ENCODE assay signal across 14 cellular contexts in the genomic region with DNA sequence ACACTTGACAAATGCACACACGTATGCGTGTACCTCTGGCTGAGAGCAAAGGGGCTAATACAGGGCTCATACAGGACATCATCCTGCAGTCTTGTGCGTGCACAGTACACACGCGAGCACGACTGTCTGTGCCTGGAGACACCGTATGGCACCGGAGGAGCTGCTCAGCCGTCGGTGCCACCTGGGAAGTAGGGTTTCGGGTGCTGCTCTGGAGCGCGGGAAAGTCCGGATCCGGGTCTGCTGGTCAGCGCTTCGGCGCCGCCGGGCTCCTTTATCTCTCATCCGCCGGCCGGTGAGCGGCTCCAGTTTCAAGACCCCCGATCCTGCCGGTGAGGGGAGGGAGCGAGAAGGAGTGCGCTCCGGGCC. TPM values are rescaled to one million over a fixed set of nuclear protein-coding genes. Genes with fewer than 3 reads are reported as not detected.
DNase-seq lines count a peak whose midpoint lies in the region; ATAC-seq and TF ChIP-seq lines count a peak whose summit lies in the region.
"Had no signal": no experiment of that assay in that cellular context is flagged by ENCODE, and none has a peak within 500 bp of the region (broad histone marks: within the 10 kb centered on the region; RNA-seq: fewer than 3 reads in every experiment).

No MANE protein-coding gene starts in this region.

- peak overlapping the region; percentile 58; the same call in 1 of the 2 replicates for H3K9ac ChIP-seq in ES-I3 (ENCODE audit: low read depth, low read length)

- no peak overlapping the region for H3K27ac Mint-ChIP-seq in CD4-positive, alpha-beta T cell
- no peak overlapping the region for H3K27ac Mint-ChIP-seq in naive thymus-derived CD8-positive, alpha-beta T cell
- H3K27ac Mint-ChIP-seq in osteocyte (ENCODE audit: unreplicated experiment) = no peak overlapping the region

- POLR2A ChIA-PET in CD4-positive, alpha-beta T cell (lab: Charles Lee) = no interaction called here
- POLR2A ChIA-PET in naive thymus-derived CD8-positive, alpha-beta T cell (lab: Charles Lee) = interaction anchor here (0.9 to 1.5 kb wide), 2 partner anchors 10 to 343 kb away, joined by 3 to 5 read pairs; partner anchors contain the start of genes CEP70, FOXL2 and FOXL2NB

- DNase-seq in CD4-positive, alpha-beta T cell = no peak
- peak; percentile 58 for DNase-seq in ecto neural progenitor cell (ENCODE audit: low spot score)
- DNase-seq in naive thymus-derived CD8-positive, alpha-beta T cell = peak in 1 of 10 donors; percentile 19
- DNase-seq in NCI-H1105 (lab: John Stamatoyannopoulos, UW) = no peak
- DNase-seq in NCI-H2227 treated with DMSO at 0.1 percent for 48 hours (lab: John Stamatoyannopoulos, UW) = no peak
- DNase-seq in osteocyte (ENCODE audit: extremely low spot score, unreplicated experiment) = no peak
- DNase-seq: activated CD4-positive, alpha-beta T cell treated with anti-CD3 and anti-CD28 coated beads, Interleukin-2, amount 50 U/mL, for 1 hour; kidney; NCI-H446 treated with DMSO at 0.1 percent for 48 hours had no signal

- no peak for TF ChIP-seq CTCF in CD4-positive, alpha-beta T cell (IDR thresholded peaks at IDR 0.05)
- TF ChIP-seq CTCF in osteocyte (IDR thresholded peaks at IDR 0.05) = no peak

- no peaks in the 10 kb centered on the region for H3K36me3 ChIP-seq in ES-I3 (ENCODE audit: insufficient read depth, low read length)
- H3K36me3 ChIP-seq: gastroesophageal sphincter had no signal

- peaks cover 99% of the 10 kb centered on the region for H3K27me3 Mint-ChIP-seq in CD4-positive, alpha-beta T cell
- H3K27me3 Mint-ChIP-seq in naive thymus-derived CD8-positive, alpha-beta T cell = peaks cover 51 to 93% (median 75%) of the 10 kb centered on the region in 5 donors
- H3K27me3 Mint-ChIP-seq in osteocyte (ENCODE audit: unreplicated experiment) = peaks cover 91% of the 10 kb centered on the region

- peaks cover 90% of the 10 kb centered on the region for H3K27me3 ChIP-seq in CD4-positive, alpha-beta T cell (ENCODE audit: control insufficient read depth, insufficient read depth, low read length)

- no peaks in the 10 kb centered on the region for H3K9me3 Mint-ChIP-seq in CD4-positive, alpha-beta T cell
- no peaks in the 10 kb centered on the region for H3K9me3 Mint-ChIP-seq in naive thymus-derived CD8-positive, alpha-beta T cell
- H3K9me3 Mint-ChIP-seq in osteocyte (ENCODE audit: unreplicated experiment) = no peaks in the 10 kb centered on the region

- H3K36me3 Mint-ChIP-seq in CD4-positive, alpha-beta T cell (ENCODE audit: low read depth) = no peaks in the 10 kb centered on the region
- H3K36me3 Mint-ChIP-seq in naive thymus-derived CD8-positive, alpha-beta T cell = peaks cover 0 to 2% (median 0%) of the 10 kb centered on the region in 3 donors
- H3K36me3 Mint-ChIP-seq in osteocyte (ENCODE audit: unreplicated experiment) = no peaks in the 10 kb centered on the region

- CTCF ChIA-PET in CD4-positive, alpha-beta T cell (lab: Charles Lee) = interaction anchor here (1.8 to 2.4 kb wide), 3 partner anchors 7 to 22 kb away, joined by 5 to 17 read pairs (median 6); no protein-coding TSS in a partner anchor

- H3K4me1 Mint-ChIP-seq in CD4-positive, alpha-beta T cell (ENCODE audit: low read depth) = peaks cover 40% of the 10 kb centered on the region
- H3K4me1 Mint-ChIP-seq in naive thymus-derived CD8-positive, alpha-beta T cell = peaks cover 20 to 40% (median 35%) of the 10 kb centered on the region in 4 donors
- H3K4me1 Mint-ChIP-seq in osteocyte (ENCODE audit: unreplicated experiment) = peaks cover 27% of the 10 kb centered on the region

- no peaks in the 10 kb centered on the region for H3K9me3 ChIP-seq in CD4-positive, alpha-beta T cell (ENCODE audit: control insufficient read depth, low read length)
- H3K9me3 ChIP-seq in ES-I3 (ENCODE audit: control insufficient read depth, insufficient read depth, low read length) = no peaks in the 10 kb centered on the region
- H3K9me3 ChIP-seq: gastroesophageal sphincter had no signal

- peak overlapping the region; percentile 8 for H3K4me3 Mint-ChIP-seq in CD4-positive, alpha-beta T cell
- H3K4me3 Mint-ChIP-seq in naive thymus-derived CD8-positive, alpha-beta T cell = peak overlapping the region; percentile 1 to 87 (median 64)
- no peak overlapping the region for H3K4me3 Mint-ChIP-seq in osteocyte (ENCODE audit: unreplicated experiment)

- no peak overlapping the region for H3K27ac ChIP-seq in CD4-positive, alpha-beta T cell (ENCODE audit: low read depth, low read length)
- H3K27ac ChIP-seq: gastroesophageal sphincter had no signal

- peak; percentile 20 for ATAC-seq in CD4-positive, alpha-beta T cell (ENCODE audit: poor library complexity)
- peak; percentile 33 to 38 for ATAC-seq in naive thymus-derived CD8-positive, alpha-beta T cell
- ATAC-seq in HG03045 (IDR thresholded peaks at IDR 0.05; ENCODE audit: unreplicated experiment) = no peak
- ATAC-seq: gastroesophageal sphincter, Panc1 had no signal

- intact Hi-C loops in CD4-positive, alpha-beta T cell (cut with DNase I, micrococcal nuclease) = no loop called here

- no peaks in the 10 kb centered on the region; the same call in 1 of the 2 replicates for H3K4me1 ChIP-seq in ES-I3 (ENCODE audit: insufficient read depth, low read length)

RNA-seq across cellular contexts. Expression of gene FOXL2, which starts 9.3 kb away (rescaled TPM):
- not detected for total RNA-seq in CD4-positive, alpha-beta T cell
- not detected for total RNA-seq in naive thymus-derived CD8-positive, alpha-beta T cell
- not detected for polyA plus RNA-seq in naive thymus-derived CD8-positive, alpha-beta T cell
- total RNA-seq in osteocyte = 0.21 and 0.24 TPM in 2 replicates
- total RNA-seq: gastroesophageal sphincter; kidney; T-helper 1 cell treated with Interleukin-12 subunit alpha and Interleukin-12 subunit beta and Interleukin-4 antibody, amounts not matched to agents 30 ng/mL and 1 ng/mL, for 36 hours had no signal

RNA-seq across cellular contexts. Expression of gene FOXL2NB, which starts 9.3 kb away (rescaled TPM):
- total RNA-seq in CD4-positive, alpha-beta T cell = not detected
- total RNA-seq in naive thymus-derived CD8-positive, alpha-beta T cell = not detected
- polyA plus RNA-seq in naive thymus-derived CD8-positive, alpha-beta T cell = not detected
- total RNA-seq in osteocyte = 0.21 TPM in 1 of 2 replicates, not detected in the other
- total RNA-seq: kidney; T-helper 1 cell treated with Interleukin-12 subunit alpha and Interleukin-12 subunit beta and Interleukin-4 antibody, amounts not matched to agents 30 ng/mL and 1 ng/mL, for 36 hours had no signal
